Comparison of ENCODE assay signal across 8 cellular contexts in genomic region chr17:6556121-6557039, GRCh38. TPM values are rescaled to one million over a fixed set of nuclear protein-coding genes. Genes with fewer than 3 reads are reported as not detected.
DNase-seq lines count a peak whose midpoint lies in the region; ATAC-seq and TF ChIP-seq lines count a peak whose summit lies in the region.

Gene PITPNM3 (minus strand): TSS chr17:6556555. CDS start chr17:6556406, 149 bp downstream.

- H3K9me3 Mint-ChIP-seq in activated CD4-positive, alpha-beta memory T cell treated with anti-CD3 and anti-CD28 coated beads for 36 hours = no peaks in the 10 kb centered on the region

- no peak within 1 kb of the TSS for H3K27ac Mint-ChIP-seq in activated CD4-positive, alpha-beta memory T cell treated with anti-CD3 and anti-CD28 coated beads for 36 hours

- POLR2A ChIA-PET in activated CD4-positive, alpha-beta memory T cell treated with anti-CD3 and anti-CD28 coated beads for 36 hours (lab: Charles Lee) = no interaction called here

- no peak within 1 kb of the TSS for H3K27ac ChIP-seq in heart right ventricle

- no peak for TF ChIP-seq CTCF in heart right ventricle (IDR thresholded peaks at IDR 0.05)

- peaks cover 43% of the 10 kb centered on the region for H3K27me3 Mint-ChIP-seq in activated CD4-positive, alpha-beta memory T cell treated with anti-CD3 and anti-CD28 coated beads for 36 hours

- H3K4me1 Mint-ChIP-seq in activated CD4-positive, alpha-beta memory T cell treated with anti-CD3 and anti-CD28 coated beads for 36 hours (ENCODE audit: low read depth) = peaks cover 8% of the 10 kb centered on the region

- peak within 1 kb of the TSS; percentile 72 for H3K4me3 ChIP-seq in H7 (ENCODE audit: insufficient read depth, low read depth, low read length)
- peak within 1 kb of the TSS in 9 of 10 donors; percentile 39 to 61 (median 53) for H3K4me3 ChIP-seq in heart right ventricle

- intact Hi-C loops in activated CD4-positive, alpha-beta memory T cell treated with anti-CD3 and anti-CD28 coated beads for 36 hours (cut with micrococcal nuclease) = no loop called here
- intact Hi-C loops in heart right ventricle (cut with DNase I) = loop anchor here in 2 of 10 donors (5.0 to 10.0 kb wide), 2 partner anchors 62 to 84 kb away; no protein-coding TSS in a partner anchor

- CTCF ChIA-PET in activated CD4-positive, alpha-beta memory T cell treated with anti-CD3 and anti-CD28 coated beads for 36 hours (lab: Charles Lee) = no interaction called here

- no peaks in the 10 kb centered on the region for H3K36me3 ChIP-seq in H7 (replicated peaks; ENCODE audit: control insufficient read depth, insufficient read depth, low read length)
- H3K36me3 ChIP-seq in heart right ventricle = no peaks in the 10 kb centered on the region

- peak within 1 kb of the TSS; percentile 59 for H3K4me3 Mint-ChIP-seq in activated CD4-positive, alpha-beta memory T cell treated with anti-CD3 and anti-CD28 coated beads for 36 hours

- 2 to 4% methylated on average over 59 to 116 of the region's 122 CpGs for WGBS in heart right ventricle, 2 donors

- H3K9me3 ChIP-seq in heart right ventricle = no peaks in the 10 kb centered on the region

- no peaks in the 10 kb centered on the region for H3K36me3 Mint-ChIP-seq in activated CD4-positive, alpha-beta memory T cell treated with anti-CD3 and anti-CD28 coated beads for 36 hours

- ATAC-seq in heart right ventricle = peak in 1 of 8 donors; percentile 40
- ATAC-seq in HG03280 (IDR thresholded peaks at IDR 0.05; ENCODE audit: unreplicated experiment) = no peak

- H3K4me1 ChIP-seq in heart right ventricle = peaks cover 7 to 32% (median 13%) of the 10 kb centered on the region in 9 donors

- H3K27me3 ChIP-seq in H7 (ENCODE audit: control insufficient read depth, insufficient read depth, low read length) = peaks cover 43% of the 10 kb centered on the region
- peaks cover 12 to 47% (median 33%) of the 10 kb centered on the region in 7 donors for H3K27me3 ChIP-seq in heart right ventricle

- peak; percentile 90 for DNase-seq in H7
- DNase-seq in activated CD4-positive, alpha-beta memory T cell treated with anti-CD3 and anti-CD28 coated beads for 36 hours = no peak
- DNase-seq in heart right ventricle = no peak
- peak; percentile 61 for DNase-seq in retina
- DNase-seq in NCI-H2107 treated with DMSO at 0.1 percent for 48 hours (lab: John Stamatoyannopoulos, UW; ENCODE audit: unreplicated experiment) = no peak
- DNase-seq in NCI-H2107 (lab: John Stamatoyannopoulos, UW) = no peak
- no peak for DNase-seq in activated CD8-positive, alpha-beta memory T cell treated with anti-CD3 and anti-CD28 coated beads, Interleukin-2, amount 50 U/mL, for 4 hours

RNA-seq across cellular contexts. Expression of gene PITPNM3, which starts in this region (rescaled TPM):
- total RNA-seq in H7 (2014; rRNA removed; shearing (Covaris generic)) = 0.97 and 2.8 TPM in 2 replicates
- total RNA-seq in activated CD4-positive, alpha-beta memory T cell treated with anti-CD3 and anti-CD28 coated beads for 36 hours = under 1 TPM; 0.41 to 0.48 TPM
- under 1 TPM; 0.12 to 0.70 (median 0.35) TPM for total RNA-seq in heart right ventricle
- under 1 TPM; 0.17 to 0.37 TPM for polyA plus RNA-seq in heart right ventricle

Comparison
In these comparisons a context has a peak if more than half of its experiments do, and no peak if none do; other contexts are left out.
1. DNase-seq: peak in H7 (single experiment) and retina (single experiment); none in activated CD4-positive, alpha-beta memory T cell treated with anti-CD3 and anti-CD28 coated beads for 36 hours (single experiment), heart right ventricle (0 of 2), NCI-H2107 treated with DMSO at 0.1 percent for 48 hours (single experiment), NCI-H2107 (single experiment) and activated CD8-positive, alpha-beta memory T cell treated with anti-CD3 and anti-CD28 coated beads, Interleukin-2, amount 50 U/mL, for 4 hours (single experiment).